ENCODE assay signal across 8 cellular contexts in the genomic region with DNA sequence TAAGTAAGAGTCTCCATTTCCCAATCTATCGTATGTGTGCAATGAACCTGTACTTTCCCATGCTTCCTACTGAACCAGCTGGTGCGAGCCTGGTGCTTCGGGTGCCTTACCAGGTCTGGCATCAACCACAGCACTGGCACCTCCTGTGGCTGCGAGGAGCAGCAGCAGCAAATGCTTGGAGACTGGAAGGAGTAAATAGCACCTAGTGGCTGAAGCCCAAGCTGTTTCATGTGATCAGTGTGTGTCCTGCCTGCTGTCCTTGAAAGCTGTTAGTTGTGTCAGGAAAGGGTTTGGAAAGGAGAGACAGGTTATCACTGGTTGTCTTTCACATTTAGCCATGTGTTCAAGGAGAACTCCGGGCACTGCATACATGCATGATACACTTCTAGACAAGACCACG.
DNase-seq lines count a peak whose midpoint lies in the region; ATAC-seq and TF ChIP-seq lines count a peak whose summit lies in the region.

No MANE protein-coding gene starts in this region.

- H3K9me3 Mint-ChIP-seq in nephron, result no peaks in the 10 kb centered on the region

- no peaks in the 10 kb centered on the region for H3K36me3 Mint-ChIP-seq in nephron (ENCODE audit: low read depth)

- TF ChIP-seq CTCF in choroid plexus epithelial cell (conservative IDR thresholded peaks at IDR 0.05; ENCODE audit: low read depth, low read length) (peak; percentile 31), nephron (IDR thresholded peaks at IDR 0.05; ENCODE audit: unreplicated experiment in 3 of 3) (peak in 2 of 3 experiments; percentile 15 to 23)

- peaks cover under 1% of the 10 kb centered on the region for H3K27me3 Mint-ChIP-seq in nephron (ENCODE audit: low read depth)

- no peak overlapping the region for H3K4me3 Mint-ChIP-seq in nephron

- H3K27ac Mint-ChIP-seq in nephron, result peak overlapping the region in 1 of 3 experiments; percentile 25

- no peak overlapping the region for H3K4me3 ChIP-seq in choroid plexus epithelial cell (ENCODE audit: low read depth, low read length)

- ATAC-seq in HG02884 (IDR thresholded peaks at IDR 0.05; ENCODE audit: unreplicated experiment) (no peak), GM18861 (IDR thresholded peaks at IDR 0.05; ENCODE audit: unreplicated experiment) (no peak)

- DNase-seq in EL, result peak; percentile 12
- DNase-seq in NCI-H2107 (lab: John Stamatoyannopoulos, UW), result peak; percentile 81
- DNase-seq in choroid plexus epithelial cell (ENCODE audit: low read depth), result peak; percentile 23
- DNase-seq in NCI-H1417 treated with DMSO at 0.1 percent for 48 hours (lab: John Stamatoyannopoulos, UW), result no peak
- no peak for DNase-seq in stimulated activated CD4-positive, alpha-beta T cell treated with anti-CD3 and anti-CD28 coated beads, Interleukin-2, amount 100 ng/mL, for 48 hours

- peaks cover 18% of the 10 kb centered on the region for H3K4me1 Mint-ChIP-seq in nephron

Comparison
In these comparisons a context has a peak if more than half of its experiments do, and no peak if none do; other contexts are left out.
1. DNase-seq: peak in EL (single experiment), NCI-H2107 (single experiment) and choroid plexus epithelial cell (single experiment); none in NCI-H1417 treated with DMSO at 0.1 percent for 48 hours (single experiment) and stimulated activated CD4-positive, alpha-beta T cell treated with anti-CD3 and anti-CD28 coated beads, Interleukin-2, amount 100 ng/mL, for 48 hours (0 of 2).